8 cellular contexts compared by ENCODE assay signal in the genomic region with DNA sequence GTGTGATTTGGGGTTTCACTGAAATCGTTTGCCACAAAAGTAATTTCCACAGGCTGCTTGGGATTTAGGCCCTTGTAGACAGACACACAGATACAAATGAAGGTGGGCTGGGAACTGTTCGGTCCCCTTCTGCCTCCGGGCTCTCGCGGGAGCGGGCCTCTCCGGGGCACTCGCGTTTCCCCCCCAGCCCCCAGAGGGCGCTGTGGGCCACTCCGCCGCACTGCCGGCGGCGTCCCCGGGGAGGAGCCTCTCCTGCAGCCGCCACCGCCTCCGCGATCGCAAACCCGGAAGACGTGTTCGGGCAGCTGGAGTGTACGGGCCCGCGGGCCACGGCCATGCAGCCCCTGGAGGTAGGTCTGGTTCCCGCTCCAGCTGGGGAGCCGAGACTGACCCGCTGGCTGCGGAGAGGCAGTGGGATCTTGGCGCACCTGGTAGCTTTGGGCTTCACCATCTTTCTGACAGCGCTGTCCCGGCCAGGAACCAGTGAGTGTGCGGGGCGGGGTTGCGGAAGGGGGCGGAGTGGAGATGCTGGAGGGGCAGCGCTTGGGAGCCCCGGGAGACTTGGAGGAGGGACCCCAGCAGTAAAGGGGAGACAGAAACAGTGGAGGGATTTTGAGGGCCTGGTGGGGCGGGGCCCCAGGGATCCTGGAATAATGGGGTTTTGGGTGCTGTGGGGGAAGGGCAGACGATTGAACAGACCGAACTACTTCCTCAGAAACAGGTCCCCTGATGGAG. TPM values are rescaled to one million over a fixed set of nuclear protein-coding genes. Genes with fewer than 3 reads are reported as not detected.
DNase-seq lines count a peak whose midpoint lies in the region; FAIRE-seq and TF ChIP-seq lines count a peak whose summit lies in the region.

TSS of gene CYB561D1 (plus strand) at position 290 of the 735 bp plus-strand sequence. CDS start at position 336, 46 bp downstream.

- H3K9me3 Mint-ChIP-seq in activated naive CD4-positive, alpha-beta T cell treated with anti-CD3 and anti-CD28 coated beads, Interleukin-2, amount 10 ng/mL, durations not matched to agents 7 days and 5 days, result no peaks in the 10 kb centered on the region
- H3K9me3 Mint-ChIP-seq in osteocyte (ENCODE audit: unreplicated experiment), result no peaks in the 10 kb centered on the region

- peak within 1 kb of the TSS; percentile 91 for H3K27ac ChIP-seq in thymus (ENCODE audit: low read depth)

- TF ChIP-seq POLR2A in H54 (IDR thresholded peaks at IDR 0.05; ENCODE audit: low read depth, low read length), result peak; percentile 65

- H3K4me1 ChIP-seq in thymus (ENCODE audit: control insufficient read depth, insufficient read depth, low read length), result peaks cover 16% of the 10 kb centered on the region

- in situ Hi-C loops in SK-MEL-5 (cut with HindIII; ENCODE audit: low pct_unique_long_range_greater_than_20kb, low sequenced_read_pairs), result no loop called here

- peak within 1 kb of the TSS; percentile 80 for H3K4me3 ChIP-seq in thymus (ENCODE audit: low read length)

- CTCF ChIA-PET in activated naive CD4-positive, alpha-beta T cell treated with anti-CD3 and anti-CD28 coated beads, Interleukin-2, amount 10 ng/mL, durations not matched to agents 7 days and 5 days (lab: Charles Lee), result interaction anchor here (1.2 to 37.4 kb wide), 9 partner anchors 10 to 123 kb away, joined by 3 to 1080 read pairs (median 7); partner anchors contain the start of genes AMIGO1, ATXN7L2 and GPR61

- no peak for FAIRE-seq in H54 (lab: Jason Lieb, UNC)

- H3K36me3 ChIP-seq in thymus (ENCODE audit: control insufficient read depth, insufficient read depth), result peaks cover 47% of the 10 kb centered on the region

- H3K4me3 Mint-ChIP-seq in activated naive CD4-positive, alpha-beta T cell treated with anti-CD3 and anti-CD28 coated beads, Interleukin-2, amount 10 ng/mL, durations not matched to agents 7 days and 5 days, result peak within 1 kb of the TSS; percentile 97
- peak within 1 kb of the TSS; percentile 95 for H3K4me3 Mint-ChIP-seq in osteocyte (ENCODE audit: unreplicated experiment)

- H3K9me3 ChIP-seq in thymus (ENCODE audit: control insufficient read depth), result no peaks in the 10 kb centered on the region

- no peaks in the 10 kb centered on the region for H3K27me3 ChIP-seq in thymus (ENCODE audit: control insufficient read depth, insufficient read depth)

- peak within 1 kb of the TSS; percentile 84 for H3K27ac Mint-ChIP-seq in activated naive CD4-positive, alpha-beta T cell treated with anti-CD3 and anti-CD28 coated beads, Interleukin-2, amount 10 ng/mL, durations not matched to agents 7 days and 5 days
- peak within 1 kb of the TSS; percentile 77 for H3K27ac Mint-ChIP-seq in osteocyte (ENCODE audit: unreplicated experiment)

- no peaks in the 10 kb centered on the region for H3K27me3 Mint-ChIP-seq in activated naive CD4-positive, alpha-beta T cell treated with anti-CD3 and anti-CD28 coated beads, Interleukin-2, amount 10 ng/mL, durations not matched to agents 7 days and 5 days
- no peaks in the 10 kb centered on the region for H3K27me3 Mint-ChIP-seq in osteocyte (ENCODE audit: unreplicated experiment)

- peak; percentile 95 for TF ChIP-seq CTCF in osteocyte (IDR thresholded peaks at IDR 0.05)

- H3K4me1 Mint-ChIP-seq in activated naive CD4-positive, alpha-beta T cell treated with anti-CD3 and anti-CD28 coated beads, Interleukin-2, amount 10 ng/mL, durations not matched to agents 7 days and 5 days, result peaks cover 59% of the 10 kb centered on the region
- peaks cover 27% of the 10 kb centered on the region for H3K4me1 Mint-ChIP-seq in osteocyte (ENCODE audit: unreplicated experiment)

- H3K36me3 Mint-ChIP-seq in activated naive CD4-positive, alpha-beta T cell treated with anti-CD3 and anti-CD28 coated beads, Interleukin-2, amount 10 ng/mL, durations not matched to agents 7 days and 5 days, result peaks cover 43% of the 10 kb centered on the region
- peaks cover 7% of the 10 kb centered on the region for H3K36me3 Mint-ChIP-seq in osteocyte (ENCODE audit: unreplicated experiment)

- WGBS in thymus, result under 1% methylated on average over 44 of the region's 44 CpGs

- DNase-seq in GM04503 (ENCODE audit: low read depth), result peak; percentile 37
- DNase-seq in H54 (ENCODE audit: insufficient read length, low spot score), result peak; percentile 92
- peak; percentile 84 for DNase-seq in LoVo (ENCODE audit: low spot score)
- DNase-seq in SK-MEL-5 (ENCODE audit: low read depth, low spot score), result peak; percentile 75
- DNase-seq in activated naive CD4-positive, alpha-beta T cell treated with anti-CD3 and anti-CD28 coated beads, Interleukin-2, amount 10 ng/mL, durations not matched to agents 7 days and 5 days, result peak; percentile 92
- peak; percentile 83 for DNase-seq in globus pallidus (ENCODE audit: low spot score)
- DNase-seq in osteocyte (ENCODE audit: extremely low spot score, unreplicated experiment), result peak; percentile 97

RNA-seq across cellular contexts. Expression of gene CYB561D1, which starts in this region (rescaled TPM):
- 4.5 and 4.7 TPM in 2 replicates for total RNA-seq in SK-MEL-5 (2014; rRNA removed; shearing (Covaris generic))
- polyA plus RNA-seq in SK-MEL-5 (2015; cell fraction: cytosol; rRNA removed), result 10.4 and 13.4 TPM in 2 replicates
- 24.1 and 36.9 TPM in 2 replicates for polyA plus RNA-seq in SK-MEL-5 (2015; cell fraction: nucleus; rRNA removed)
- total RNA-seq in osteocyte, result 10.2 and 10.6 TPM in 2 replicates
- 9.4 TPM for polyA plus RNA-seq in thymus

Comparison
In these comparisons a context has a peak if more than half of its experiments do, and no peak if none do; other contexts are left out.
1. Peak in every context shown above with its lines: DNase-seq, H3K4me3 ChIP-seq and H3K27ac ChIP-seq.
2. DNase-seq: peak in every context shown above with its lines; median percentile 97 in osteocyte; 92 in H54; 92 in activated naive CD4-positive, alpha-beta T cell treated with anti-CD3 and anti-CD28 coated beads, Interleukin-2, amount 10 ng/mL, durations not matched to agents 7 days and 5 days; 84 in LoVo; 83 in globus pallidus; 75 in SK-MEL-5; 37 in GM04503.